Comparison of ENCODE assay signal across 8 cellular contexts in the genomic region with DNA sequence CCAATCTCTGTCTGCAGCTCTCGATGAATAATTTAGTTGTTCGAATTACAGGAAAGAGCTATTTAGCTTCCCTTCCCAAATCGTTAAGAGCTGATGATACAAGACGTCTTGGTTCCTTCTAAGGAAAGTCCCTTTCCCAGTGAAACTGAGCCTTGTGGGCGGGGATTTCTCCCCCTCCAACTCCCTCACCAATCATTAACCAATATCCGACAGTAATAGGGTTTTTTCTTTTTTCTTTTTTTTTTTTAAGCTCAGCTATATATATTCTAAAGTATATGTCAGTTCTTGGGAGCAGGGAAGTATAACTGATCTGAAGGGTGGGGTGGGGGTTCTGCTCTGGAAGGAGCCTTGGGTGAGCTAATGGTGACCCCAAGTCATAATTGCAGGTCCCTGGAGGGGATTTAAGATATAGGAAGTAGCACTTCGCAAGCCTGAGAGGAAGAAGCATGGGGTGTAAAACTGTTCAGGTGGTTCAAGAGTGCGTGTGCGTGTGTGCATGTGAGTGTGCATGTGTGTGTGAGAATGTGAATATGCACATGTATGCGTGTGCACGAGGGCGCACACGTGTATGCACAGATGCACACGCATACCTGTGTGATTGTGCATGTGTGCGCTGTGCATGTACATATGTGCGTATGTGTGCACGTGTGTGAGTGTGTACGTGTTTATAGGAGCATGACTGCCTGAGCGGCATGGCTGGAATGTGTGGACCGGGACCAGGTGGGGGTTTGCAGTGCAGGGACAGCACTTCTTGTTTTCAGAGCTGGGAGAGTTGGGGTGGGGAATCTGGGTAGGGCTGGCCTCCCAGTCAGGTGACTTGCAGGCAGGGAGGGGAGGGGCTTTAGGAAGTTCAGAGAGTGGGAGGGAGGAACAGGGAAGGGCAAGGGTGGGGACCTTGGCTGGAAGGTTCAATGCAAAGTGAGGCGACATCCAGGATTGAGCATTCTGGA. TPM values are rescaled to one million over a fixed set of nuclear protein-coding genes. Genes with fewer than 3 reads are reported as not detected.
A peak's percentile ranks its signal among the peaks of the same experiment; 100 is the strongest.
DNase-seq lines count a peak whose midpoint lies in the region; ATAC-seq and TF ChIP-seq lines count a peak whose summit lies in the region.

No MANE protein-coding gene starts in this region.

- H3K27ac ChIP-seq in urinary bladder (ENCODE audit: low read depth): peak overlapping the region; percentile 82

- no peaks in the 10 kb centered on the region for H3K36me3 Mint-ChIP-seq in natural killer cell
- no peaks in the 10 kb centered on the region for H3K36me3 Mint-ChIP-seq in natural killer cell treated with Interleukin-12 subunit alpha and Interleukin-12 subunit beta and Interleukin-15 and Interleukin-18, amount 100 ng/mL, for 72 hours
- no peaks in the 10 kb centered on the region for H3K36me3 Mint-ChIP-seq in activated T-helper 17 cell treated with anti-CD3 and anti-CD28 coated beads, Interleukin-2, amount 50 U/mL, for 72 hours (ENCODE audit: low read depth)

- H3K4me1 ChIP-seq in urinary bladder (ENCODE audit: insufficient read depth): no peaks in the 10 kb centered on the region

- no peaks in the 10 kb centered on the region for H3K9me3 Mint-ChIP-seq in natural killer cell
- H3K9me3 Mint-ChIP-seq in natural killer cell treated with Interleukin-12 subunit alpha and Interleukin-12 subunit beta and Interleukin-15 and Interleukin-18, amount 100 ng/mL, for 72 hours: no peaks in the 10 kb centered on the region
- H3K9me3 Mint-ChIP-seq in activated T-helper 17 cell treated with anti-CD3 and anti-CD28 coated beads, Interleukin-2, amount 50 U/mL, for 72 hours: no peaks in the 10 kb centered on the region

- peaks cover 0 to 31% of the 10 kb centered on the region in 2 donors for H3K4me1 Mint-ChIP-seq in natural killer cell
- peaks cover 20 to 25% of the 10 kb centered on the region in 2 donors for H3K4me1 Mint-ChIP-seq in natural killer cell treated with Interleukin-12 subunit alpha and Interleukin-12 subunit beta and Interleukin-15 and Interleukin-18, amount 100 ng/mL, for 72 hours (ENCODE audit: low read depth in 2 of 2)
- peaks cover 25% of the 10 kb centered on the region for H3K4me1 Mint-ChIP-seq in activated T-helper 17 cell treated with anti-CD3 and anti-CD28 coated beads, Interleukin-2, amount 50 U/mL, for 72 hours

- ATAC-seq in natural killer cell: no peak
- ATAC-seq in natural killer cell treated with Interleukin-12 subunit alpha and Interleukin-12 subunit beta and Interleukin-15 and Interleukin-18, amount 100 ng/mL, for 72 hours: no peak
- no peak for ATAC-seq in activated T-helper 17 cell treated with anti-CD3 and anti-CD28 coated beads, Interleukin-2, amount 50 U/mL, for 72 hours (replicated peaks)
- no peak for ATAC-seq in GM21367 (IDR thresholded peaks at IDR 0.05; ENCODE audit: unreplicated experiment)
- ATAC-seq in GM19328 (IDR thresholded peaks at IDR 0.05; ENCODE audit: unreplicated experiment): no peak
- ATAC-seq in HG03354 (IDR thresholded peaks at IDR 0.05; ENCODE audit: poor library complexity, severe bottlenecking, unreplicated experiment): no peak

- peaks cover 31 to 37% of the 10 kb centered on the region in 2 donors for H3K27me3 Mint-ChIP-seq in natural killer cell (ENCODE audit: low read depth in 2 of 2)
- H3K27me3 Mint-ChIP-seq in natural killer cell treated with Interleukin-12 subunit alpha and Interleukin-12 subunit beta and Interleukin-15 and Interleukin-18, amount 100 ng/mL, for 72 hours: peaks cover 21 to 40% of the 10 kb centered on the region in 2 donors
- H3K27me3 Mint-ChIP-seq in activated T-helper 17 cell treated with anti-CD3 and anti-CD28 coated beads, Interleukin-2, amount 50 U/mL, for 72 hours: no peaks in the 10 kb centered on the region

- peak overlapping the region; percentile 28 for H3K4me3 Mint-ChIP-seq in natural killer cell
- no peak overlapping the region for H3K4me3 Mint-ChIP-seq in natural killer cell treated with Interleukin-12 subunit alpha and Interleukin-12 subunit beta and Interleukin-15 and Interleukin-18, amount 100 ng/mL, for 72 hours
- H3K4me3 Mint-ChIP-seq in activated T-helper 17 cell treated with anti-CD3 and anti-CD28 coated beads, Interleukin-2, amount 50 U/mL, for 72 hours: peak overlapping the region; percentile 80

- no peak for TF ChIP-seq CTCF in natural killer cell (IDR thresholded peaks at IDR 0.05)

- H3K27ac Mint-ChIP-seq in natural killer cell: no peak overlapping the region
- H3K27ac Mint-ChIP-seq in natural killer cell treated with Interleukin-12 subunit alpha and Interleukin-12 subunit beta and Interleukin-15 and Interleukin-18, amount 100 ng/mL, for 72 hours: peak overlapping the region in 1 of 2 donors; percentile 74
- peak overlapping the region; percentile 87 for H3K27ac Mint-ChIP-seq in activated T-helper 17 cell treated with anti-CD3 and anti-CD28 coated beads, Interleukin-2, amount 50 U/mL, for 72 hours

- intact Hi-C loops in natural killer cell (cut with micrococcal nuclease): no loop called here

- H3K36me3 ChIP-seq in urinary bladder (ENCODE audit: insufficient read depth): no peaks in the 10 kb centered on the region

- 65% methylated on average over 21 of the region's 21 CpGs for WGBS in urinary bladder

- DNase-seq in natural killer cell (no peak), kidney tubule cell (ENCODE audit: low spot score) (peak; percentile 90)
- no peak for DNase-seq in natural killer cell treated with Interleukin-12 subunit alpha and Interleukin-12 subunit beta and Interleukin-15 and Interleukin-18, amount 100 ng/mL, for 72 hours (ENCODE audit: low spot score)

- H3K4me3 ChIP-seq in urinary bladder (ENCODE audit: low read depth, low read length): no peak overlapping the region

RNA-seq across cellular contexts. Expression of gene SOCS3, which starts 42.7 kb away (rescaled TPM):
- 10 to 100 TPM; 39.0 to 47.9 (median 43.6) TPM for total RNA-seq in natural killer cell
- 100 to 1,000 TPM; 110 to 156 TPM for total RNA-seq in natural killer cell treated with Interleukin-12 subunit alpha and Interleukin-12 subunit beta and Interleukin-15 and Interleukin-18, amount 100 ng/mL, for 72 hours
- 100 to 1,000 TPM; 129 to 175 TPM for total RNA-seq in activated T-helper 17 cell treated with anti-CD3 and anti-CD28 coated beads, Interleukin-2, amount 50 U/mL, for 72 hours
- 16.5 TPM for total RNA-seq in urinary bladder
- 152 TPM for polyA plus RNA-seq in urinary bladder
